30 cellular contexts compared by ENCODE assay signal in the genomic region with DNA sequence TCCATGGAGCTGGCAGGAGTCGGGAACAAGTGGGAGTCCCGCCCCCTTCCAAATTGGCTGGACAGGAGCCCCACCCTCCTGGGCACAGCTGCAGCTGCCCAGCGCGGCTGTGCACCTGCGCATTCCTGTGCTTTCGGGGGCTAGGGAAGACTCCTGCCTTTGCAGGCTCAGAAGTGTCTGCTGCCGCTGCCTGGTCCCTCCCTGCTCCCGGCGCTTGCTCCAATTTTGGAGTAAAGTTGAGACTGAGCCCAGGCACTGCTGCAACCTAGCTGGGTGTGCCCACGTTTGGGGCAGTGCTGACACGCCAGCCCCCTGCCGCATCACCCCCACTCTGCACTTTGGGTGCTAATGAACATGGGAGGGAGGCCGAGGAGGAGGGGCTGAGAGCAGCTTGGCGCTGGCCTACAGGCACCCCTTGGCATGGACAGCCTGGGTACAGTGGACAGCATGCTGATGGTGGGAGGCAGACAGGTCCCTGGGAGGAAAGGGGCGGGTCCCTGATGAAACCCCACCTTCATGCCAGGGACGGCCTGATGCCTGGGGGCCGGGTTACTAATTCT.
"Had no signal": no experiment of that assay in that cellular context is flagged by ENCODE, and none has a peak within 500 bp of the region (broad histone marks: within the 10 kb centered on the region; RNA-seq: fewer than 3 reads in every experiment).

No MANE protein-coding gene starts in this region.

- H3K27me3 ChIP-seq: adrenal gland, body of pancreas, colonic mucosa, esophagus squamous epithelium, gastroesophageal sphincter had no signal

- H3K27ac Mint-ChIP-seq: activated CD4-positive, alpha-beta memory T cell treated with anti-CD3 and anti-CD28 coated beads for 36 hours; activated CD4-positive, alpha-beta T cell treated with anti-CD3 and anti-CD28 coated beads for 36 hours; activated CD4-positive, alpha-beta T cell treated with anti-CD3 and anti-CD28 coated beads, Interleukin-2, amount 10 ng/mL, durations not matched to agents 24 days and 14 days; activated CD8-positive, alpha-beta memory T cell treated with anti-CD3 and anti-CD28 coated beads, Interleukin-2, amount 10 ng/mL, durations not matched to agents 7 days and 5 days; activated CD8-positive, alpha-beta T cell treated with anti-CD3 and anti-CD28 coated beads, Interleukin-2, amount 10 ng/mL, durations not matched to agents 7 days and 5 days; activated naive CD4-positive, alpha-beta T cell treated with anti-CD3 and anti-CD28 coated beads for 36 hours; activated naive CD4-positive, alpha-beta T cell treated with anti-CD3 and anti-CD28 coated beads, Interleukin-2, amount 50 U/mL, for 24 hours; activated naive CD8-positive, alpha-beta T cell treated with anti-CD3 and anti-CD28 coated beads for 36 hours; activated naive CD8-positive, alpha-beta T cell treated with anti-CD3 and anti-CD28 coated beads, Interleukin-2, amount 50 U/mL, for 24 hours; activated T-helper 1 cell treated with anti-CD3 and anti-CD28 coated beads, Interleukin-12 subunit alpha, Interleukin-12 subunit beta, Interleukin-2, Interleukin-4 antibody, amounts not matched to agents 30 ng/mL and 10 ng/mL and 1 ng/mL, durations not matched to agents 14 hours and 24 hours and 36 hours; activated T-helper 2 cell treated with anti-CD3 and anti-CD28 coated beads, Interferon-gamma antibody, Interleukin-2, Interleukin-4, amounts not matched to agents 10 μg/mL and 5 μg/mL and 100 μg/mL, durations not matched to agents 14 hours and 24 hours and 36 hours; T-helper 17 cell had no signal

- DNase-seq: activated CD4-positive, alpha-beta memory T cell treated with anti-CD3 and anti-CD28 coated beads for 36 hours; activated CD4-positive, alpha-beta T cell treated with anti-CD3 and anti-CD28 coated beads for 36 hours; activated CD4-positive, alpha-beta T cell treated with anti-CD3 and anti-CD28 coated beads, Interleukin-2, amount 10 ng/mL, durations not matched to agents 24 days and 14 days; activated CD4-positive, CD25-positive, alpha-beta regulatory T cell; activated CD4-positive, CD25-positive, alpha-beta regulatory T cell treated with anti-CD3 and anti-CD28 coated beads, Interleukin-2, amount 50 U/mL, for 72 hours; activated CD8-positive, alpha-beta memory T cell treated with anti-CD3 and anti-CD28 coated beads, Interleukin-2, amount 10 ng/mL, durations not matched to agents 7 days and 5 days; activated CD8-positive, alpha-beta memory T cell treated with anti-CD3 and anti-CD28 coated beads, Interleukin-2, amount 50 U/mL, for 4 hours; activated CD8-positive, alpha-beta T cell treated with anti-CD3 and anti-CD28 coated beads, Interleukin-2, amount 10 ng/mL, durations not matched to agents 7 days and 5 days; activated effector memory CD4-positive, alpha-beta T cell treated with anti-CD3 and anti-CD28 coated beads, Interleukin-2, amount 50 U/mL, for 16 hours; activated naive CD4-positive, alpha-beta T cell treated with anti-CD3 and anti-CD28 coated beads for 36 hours; activated naive CD8-positive, alpha-beta T cell treated with anti-CD3 and anti-CD28 coated beads for 36 hours; activated naive CD8-positive, alpha-beta T cell treated with anti-CD3 and anti-CD28 coated beads, Interleukin-2, amount 50 U/mL, for 24 hours; activated T-cell treated with anti-CD3 and anti-CD28 coated beads, Interleukin-2, amount 50 U/mL, for 1 hour; activated T-cell treated with anti-CD3 and anti-CD28 coated beads, Interleukin-2, amount 50 U/mL, for 48 hours; adrenal gland; amygdala; aorta; body of pancreas; caudate nucleus; colonic mucosa; effector CD8-positive, alpha-beta T cell; esophagus squamous epithelium; foreskin melanocyte; T-helper 1 cell; T-helper 17 cell had no signal

- H3K9me3 Mint-ChIP-seq: activated CD4-positive, alpha-beta memory T cell treated with anti-CD3 and anti-CD28 coated beads for 36 hours; activated CD4-positive, alpha-beta T cell treated with anti-CD3 and anti-CD28 coated beads, Interleukin-2, amount 10 ng/mL, durations not matched to agents 24 days and 14 days had no signal

- H3K36me3 Mint-ChIP-seq: activated CD4-positive, alpha-beta memory T cell treated with anti-CD3 and anti-CD28 coated beads for 36 hours; activated CD8-positive, alpha-beta memory T cell treated with anti-CD3 and anti-CD28 coated beads, Interleukin-2, amount 10 ng/mL, durations not matched to agents 7 days and 5 days; activated naive CD4-positive, alpha-beta T cell treated with anti-CD3 and anti-CD28 coated beads, Interleukin-2, amount 50 U/mL, for 24 hours; activated naive CD8-positive, alpha-beta T cell treated with anti-CD3 and anti-CD28 coated beads for 36 hours had no signal

- H3K4me3 Mint-ChIP-seq: activated CD4-positive, alpha-beta memory T cell treated with anti-CD3 and anti-CD28 coated beads for 36 hours; activated CD4-positive, alpha-beta T cell treated with anti-CD3 and anti-CD28 coated beads for 36 hours; activated CD4-positive, alpha-beta T cell treated with anti-CD3 and anti-CD28 coated beads, Interleukin-2, amount 10 ng/mL, durations not matched to agents 24 days and 14 days; activated CD8-positive, alpha-beta memory T cell treated with anti-CD3 and anti-CD28 coated beads, Interleukin-2, amount 10 ng/mL, durations not matched to agents 7 days and 5 days; activated CD8-positive, alpha-beta T cell treated with anti-CD3 and anti-CD28 coated beads, Interleukin-2, amount 10 ng/mL, durations not matched to agents 7 days and 5 days; activated naive CD4-positive, alpha-beta T cell treated with anti-CD3 and anti-CD28 coated beads for 36 hours; activated naive CD4-positive, alpha-beta T cell treated with anti-CD3 and anti-CD28 coated beads, Interleukin-2, amount 50 U/mL, for 24 hours; activated naive CD8-positive, alpha-beta T cell treated with anti-CD3 and anti-CD28 coated beads for 36 hours; activated naive CD8-positive, alpha-beta T cell treated with anti-CD3 and anti-CD28 coated beads, Interleukin-2, amount 50 U/mL, for 24 hours; activated T-helper 1 cell treated with anti-CD3 and anti-CD28 coated beads, Interleukin-12 subunit alpha, Interleukin-12 subunit beta, Interleukin-2, Interleukin-4 antibody, amounts not matched to agents 30 ng/mL and 10 ng/mL and 1 ng/mL, durations not matched to agents 14 hours and 24 hours and 36 hours; T-helper 17 cell had no signal

- H3K36me3 ChIP-seq: adrenal gland, colonic mucosa, esophagus squamous epithelium, gastroesophageal sphincter had no signal

- H3K4me3 ChIP-seq: adrenal gland, body of pancreas, colonic mucosa, esophagus squamous epithelium, gastroesophageal sphincter had no signal

- H3K27ac ChIP-seq: adrenal gland, body of pancreas, colonic mucosa, epithelial cell of prostate, esophagus squamous epithelium, gastroesophageal sphincter had no signal

- H3K4me1 Mint-ChIP-seq: activated CD4-positive, alpha-beta T cell treated with anti-CD3 and anti-CD28 coated beads for 36 hours; activated CD4-positive, alpha-beta T cell treated with anti-CD3 and anti-CD28 coated beads, Interleukin-2, amount 10 ng/mL, durations not matched to agents 24 days and 14 days; activated CD8-positive, alpha-beta memory T cell treated with anti-CD3 and anti-CD28 coated beads, Interleukin-2, amount 10 ng/mL, durations not matched to agents 7 days and 5 days; activated naive CD4-positive, alpha-beta T cell treated with anti-CD3 and anti-CD28 coated beads, Interleukin-2, amount 50 U/mL, for 24 hours; activated naive CD8-positive, alpha-beta T cell treated with anti-CD3 and anti-CD28 coated beads for 36 hours; activated naive CD8-positive, alpha-beta T cell treated with anti-CD3 and anti-CD28 coated beads, Interleukin-2, amount 50 U/mL, for 24 hours; T-helper 17 cell had no signal

- H3K27me3 Mint-ChIP-seq: activated CD4-positive, alpha-beta memory T cell treated with anti-CD3 and anti-CD28 coated beads for 36 hours; activated CD4-positive, alpha-beta T cell treated with anti-CD3 and anti-CD28 coated beads for 36 hours; activated CD4-positive, alpha-beta T cell treated with anti-CD3 and anti-CD28 coated beads, Interleukin-2, amount 10 ng/mL, durations not matched to agents 24 days and 14 days; activated CD8-positive, alpha-beta memory T cell treated with anti-CD3 and anti-CD28 coated beads, Interleukin-2, amount 10 ng/mL, durations not matched to agents 7 days and 5 days; activated naive CD4-positive, alpha-beta T cell treated with anti-CD3 and anti-CD28 coated beads, Interleukin-2, amount 50 U/mL, for 24 hours; activated naive CD8-positive, alpha-beta T cell treated with anti-CD3 and anti-CD28 coated beads for 36 hours; activated naive CD8-positive, alpha-beta T cell treated with anti-CD3 and anti-CD28 coated beads, Interleukin-2, amount 50 U/mL, for 24 hours; T-helper 17 cell had no signal

- H3K9me3 ChIP-seq: adrenal gland, body of pancreas, colonic mucosa, gastroesophageal sphincter had no signal

- H3K4me1 ChIP-seq: adrenal gland, body of pancreas, colonic mucosa, esophagus squamous epithelium, gastroesophageal sphincter had no signal

- ATAC-seq: activated CD4-positive, alpha-beta T cell treated with anti-CD3 and anti-CD28 coated beads for 36 hours; activated CD8-positive, alpha-beta memory T cell treated with anti-CD3 and anti-CD28 coated beads, Interleukin-2, amount 10 ng/mL, durations not matched to agents 7 days and 5 days; activated CD8-positive, alpha-beta T cell treated with anti-CD3 and anti-CD28 coated beads, Interleukin-2, amount 10 ng/mL, durations not matched to agents 7 days and 5 days; activated naive CD8-positive, alpha-beta T cell treated with anti-CD3 and anti-CD28 coated beads, Interleukin-2, amount 50 U/mL, for 24 hours; body of pancreas; gastroesophageal sphincter; T-helper 17 cell had no signal
